In genomic region chr3:158659454-158660237, GRCh38 we compare ENCODE assay signal across 8 cellular contexts. TPM values are rescaled to one million over a fixed set of nuclear protein-coding genes. Genes with fewer than 3 reads are reported as not detected.
A peak's percentile ranks its signal among the peaks of the same experiment; 100 is the strongest.
DNase-seq lines count a peak whose midpoint lies in the region; ATAC-seq and TF ChIP-seq lines count a peak whose summit lies in the region.

No MANE protein-coding gene starts in this region.

- TF ChIP-seq RAD21 in HCT116 (IDR thresholded peaks at IDR 0.05; ENCODE audit: low read depth) = peak; percentile 48

- no peak overlapping the region for H3K4me3 ChIP-seq in HCT116 (replicated peaks in 1 of 2; ENCODE audit: low read depth in 1 of 2, low read length in 2 of 2)
- H3K4me3 ChIP-seq in Loucy (ENCODE audit: low read length, poor library complexity, severe bottlenecking) = no peak overlapping the region

- intact Hi-C loops in HCT116 (cut with micrococcal nuclease) = loop anchor here (1.0 kb wide), 1 partner anchor 130 kb away; no protein-coding TSS in a partner anchor

- no peaks in the 10 kb centered on the region for H4K20me1 ChIP-seq in HCT116 (ENCODE audit: insufficient read depth)
- no peaks in the 10 kb centered on the region for H4K20me1 ChIP-seq in Loucy (ENCODE audit: insufficient read depth, low read length, poor library complexity, severe bottlenecking)

- H3K27me3 ChIP-seq in HCT116 (ENCODE audit: insufficient read depth, low read length) (no peaks in the 10 kb centered on the region), Loucy (ENCODE audit: insufficient read depth, low read length, poor library complexity, severe bottlenecking) (no peaks in the 10 kb centered on the region)

- no peaks in the 10 kb centered on the region for H3K9me3 Mint-ChIP-seq in T-helper 2 cell treated with Interferon-gamma antibody and Interleukin-4, amounts not matched to agents 5 μg/mL and 100 μg/mL, for 36 hours

- peak overlapping the region; percentile 4 for H3K27ac Mint-ChIP-seq in T-helper 2 cell treated with Interferon-gamma antibody and Interleukin-4, amounts not matched to agents 5 μg/mL and 100 μg/mL, for 36 hours

- H3K4me3 Mint-ChIP-seq in T-helper 2 cell treated with Interferon-gamma antibody and Interleukin-4, amounts not matched to agents 5 μg/mL and 100 μg/mL, for 36 hours = no peak overlapping the region

- H3F3A ChIP-seq in Loucy (ENCODE audit: low read depth) = no peaks in the 10 kb centered on the region

- peak; percentile 46 to 73 (median 71); a peak in 5 of 6 replicates for TF ChIP-seq CTCF in HCT116 (IDR thresholded peaks at IDR 0.05 in 2 of 3, conservative IDR thresholded peaks at IDR 0.05 in 1 of 3; ENCODE audit: borderline replicate concordance in 1 of 3, insufficient read depth in 1 of 3, low read depth in 2 of 3, low read length in 2 of 3)
- TF ChIP-seq CTCF in Loucy (conservative IDR thresholded peaks at IDR 0.05; ENCODE audit: low read length) = peak; percentile 87

- no peak for TF ChIP-seq POLR2A in HCT116 (IDR thresholded peaks at IDR 0.05; ENCODE audit: borderline replicate concordance, extremely low read depth, insufficient read depth, insufficient read length)

- H3K36me3 Mint-ChIP-seq in T-helper 2 cell treated with Interferon-gamma antibody and Interleukin-4, amounts not matched to agents 5 μg/mL and 100 μg/mL, for 36 hours (ENCODE audit: low read depth) = peaks cover 29% of the 10 kb centered on the region

- H3K4me1 ChIP-seq in HCT116 (ENCODE audit: control insufficient read depth in 1 of 2, insufficient read depth in 2 of 2, low read length in 2 of 2) (no peaks in the 10 kb centered on the region), Loucy (ENCODE audit: insufficient read depth, low read length, poor library complexity, severe bottlenecking) (no peaks in the 10 kb centered on the region)

- BruUV-seq in HCT116 (replicated peaks; lab: Mats Ljungman, UMichigan) = no TSS peak

- H3K36me3 ChIP-seq in HCT116 (ENCODE audit: control insufficient read depth in 1 of 2, insufficient read depth in 2 of 2, low read length in 2 of 2) (peaks cover 29 to 34% of the 10 kb centered on the region in 2 experiments; a peak in 3 of 4 replicates), Loucy (ENCODE audit: insufficient read depth, low read length) (peaks cover 78% of the 10 kb centered on the region; the same call in 1 of the 2 replicates)

- no peak overlapping the region for H3K9ac ChIP-seq in HCT116 (ENCODE audit: low read length)
- H3K9ac ChIP-seq in Loucy (ENCODE audit: low read depth, low read length, poor library complexity, severe bottlenecking) = no peak overlapping the region

- H3K9me3 ChIP-seq in HCT116 (ENCODE audit: control insufficient read depth in 1 of 2, insufficient read depth in 1 of 2, low read depth in 1 of 2, low read length in 2 of 2) (no peaks in the 10 kb centered on the region), Loucy (ENCODE audit: insufficient read depth, low read depth, low read length) (no peaks in the 10 kb centered on the region)

- RAD21 ChIA-PET in HCT116 (lab: Charles Lee; ENCODE audit: low non-redundant PET in 1 of 2, low total read pairs in 2 of 2, uncharacterized antibody in 2 of 2, unreplicated experiment in 2 of 2) = interaction anchor here (1.3 to 1.6 kb wide), 4 partner anchors 68 to 132 kb away, joined by 3 to 6 read pairs (median 4); no protein-coding TSS in a partner anchor

- no peaks in the 10 kb centered on the region for H3K27me3 Mint-ChIP-seq in T-helper 2 cell treated with Interferon-gamma antibody and Interleukin-4, amounts not matched to agents 5 μg/mL and 100 μg/mL, for 36 hours (ENCODE audit: low read depth)

- peaks cover 9% of the 10 kb centered on the region for H3K4me1 Mint-ChIP-seq in T-helper 2 cell treated with Interferon-gamma antibody and Interleukin-4, amounts not matched to agents 5 μg/mL and 100 μg/mL, for 36 hours (ENCODE audit: low read depth)

- CTCF ChIA-PET in HCT116 (lab: Charles Lee) = interaction anchor here (0.9 to 2.5 kb wide), 10 partner anchors 11 to 1127 kb away, joined by 3 to 38 read pairs (median 6); partner anchors contain the start of gene GFM1

- POLR2A ChIA-PET in HCT116 (lab: Charles Lee) = interaction anchor here (1.0 kb wide), 1 partner anchor 15 kb away, joined by 3 read pairs; the partner anchor contains the start of gene GFM1

- H3K9me2 ChIP-seq in HCT116 (ENCODE audit: insufficient read depth) (no peaks in the 10 kb centered on the region), Loucy (replicated peaks; ENCODE audit: low read depth, low read length) (no peaks in the 10 kb centered on the region)

- peak; percentile 61 to 88 for ATAC-seq in activated CD4-positive, CD25-positive, alpha-beta regulatory T cell treated with anti-CD3 and anti-CD28 coated beads, Interleukin-2, amount 50 U/mL, for 24 hours
- ATAC-seq in HCT116 = peak; percentile 83

- DNase-seq in activated CD4-positive, CD25-positive, alpha-beta regulatory T cell treated with anti-CD3 and anti-CD28 coated beads, Interleukin-2, amount 50 U/mL, for 72 hours = no peak
- DNase-seq in HCT116 (ENCODE audit: low read depth, low spot score) (peak; percentile 33), caudate nucleus (lab: John Stamatoyannopoulos, UW) (peak in 41 of 61 donors; percentile 1 to 77 (median 14)), kidney glomerular epithelial cell (lab: John Stamatoyannopoulos, UW) (peak; percentile 44)
- peak; percentile 27 for DNase-seq in T-helper 2 cell treated with Interferon-gamma antibody and Interleukin-4, amounts not matched to agents 5 μg/mL and 100 μg/mL, for 36 hours (ENCODE audit: low spot score)
- DNase-seq in stimulated activated CD4-positive, alpha-beta T cell treated with anti-CD3 and anti-CD28 coated beads, Interleukin-4, amount 100 ng/mL, for 48 hours (ENCODE audit: low read depth in 2 of 2) = peak; percentile 33 to 38

- no peak overlapping the region for H3K4me2 ChIP-seq in HCT116 (ENCODE audit: low read length)
- no peak overlapping the region for H3K4me2 ChIP-seq in Loucy (ENCODE audit: low read depth, low read length, poor library complexity, severe bottlenecking)

- no peak overlapping the region for H2AFZ ChIP-seq in HCT116 (ENCODE audit: low read depth, low read length, poor library complexity, severe bottlenecking)
- H2AFZ ChIP-seq in Loucy (ENCODE audit: low read length) = no peak overlapping the region

- H3K79me2 ChIP-seq in HCT116 (ENCODE audit: insufficient read depth, low read length) (peaks cover 16% of the 10 kb centered on the region), Loucy (ENCODE audit: insufficient read depth, low read length) (no peaks in the 10 kb centered on the region)

- H3K27ac ChIP-seq in HCT116 (ENCODE audit: low read depth, low read length) = no peak overlapping the region
- no peak overlapping the region for H3K27ac ChIP-seq in caudate nucleus (ENCODE audit: low read depth, low read length)

TF ChIP-seq in HCT116, 20 proteins besides CTCF, POLR2A, EP300 and RAD21:
- TF ChIP-seq ELF1 (IDR thresholded peaks at IDR 0.05; ENCODE audit: borderline replicate concordance, low read depth) = no peak
- TF ChIP-seq SP1 (IDR thresholded peaks at IDR 0.05; ENCODE audit: low read depth) = no peak
- TF ChIP-seq EGR1 (IDR thresholded peaks at IDR 0.05; ENCODE audit: low read depth) = no peak
- TF ChIP-seq REST (IDR thresholded peaks at IDR 0.05; ENCODE audit: low read depth) = no peak
- TF ChIP-seq JUND (IDR thresholded peaks at IDR 0.05) = no peak
- TF ChIP-seq EZH2 (IDR thresholded peaks at IDR 0.05) = no peak
- no peak for TF ChIP-seq EZH2phosphoT487 (IDR thresholded peaks at IDR 0.05; ENCODE audit: borderline replicate concordance)
TF ChIP-seq in HCT116: peak in this region for 0.

RNA-seq across cellular contexts. Expression of gene LXN, which starts 12.8 kb away (rescaled TPM):
- not detected for total RNA-seq in HCT116 (2021; ENCODE audit: unreplicated experiment)
- polyA plus RNA-seq in HCT116 (2012) = not detected in 2 replicates

RNA-seq across cellular contexts. Expression of gene GFM1, which starts 15.3 kb away (rescaled TPM):
- total RNA-seq in HCT116 (2021; ENCODE audit: unreplicated experiment) = 38.7 TPM
- 13.3 and 14.2 TPM in 2 replicates for polyA plus RNA-seq in HCT116 (2012)
